In the genomic region with DNA sequence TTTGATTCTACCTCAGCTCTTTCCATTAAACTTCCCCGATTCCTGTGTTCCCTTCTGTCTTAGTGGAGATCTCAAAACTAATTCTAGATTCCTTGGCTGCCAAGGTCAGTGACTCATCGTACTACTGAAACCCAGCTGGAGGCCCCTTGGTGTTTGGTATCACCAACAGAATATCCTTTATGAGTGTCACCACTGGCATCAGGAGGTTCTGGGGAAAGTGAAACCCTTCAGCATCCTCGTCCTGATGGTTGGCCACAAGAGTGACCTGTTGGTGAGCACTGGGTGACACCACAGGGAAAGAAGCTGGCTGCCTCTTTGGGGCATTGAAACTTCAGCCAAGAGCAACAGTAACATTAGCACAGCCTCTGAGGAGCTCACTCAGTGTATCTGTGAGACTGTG, we compare ENCODE assay signal across 9 cellular contexts. TPM values are rescaled to one million over a fixed set of nuclear protein-coding genes. Genes with fewer than 3 reads are reported as not detected.
A peak's percentile ranks its signal among the peaks of the same experiment; 100 is the strongest.
DNase-seq lines count a peak whose midpoint lies in the region; ATAC-seq, FAIRE-seq and TF ChIP-seq lines count a peak whose summit lies in the region.
"Had no signal": no experiment of that assay in that cellular context is flagged by ENCODE, and none has a peak within 500 bp of the region (broad histone marks: within the 10 kb centered on the region; RNA-seq: fewer than 3 reads in every experiment).

No MANE protein-coding gene starts in this region.

- no peak for TF ChIP-seq CTCF in gastrocnemius medialis (IDR thresholded peaks at IDR 0.05 in 4 of 5, conservative IDR thresholded peaks at IDR 0.05 in 1 of 5)
- TF ChIP-seq CTCF in kidney (IDR thresholded peaks at IDR 0.05; ENCODE audit: borderline replicate concordance, extremely low read depth, insufficient read depth) = no peak

- FAIRE-seq in GM19239 (lab: Jason Lieb, UNC) (peak; percentile 81), kidney (lab: Jason Lieb, UNC) (no peak)

- H3K9me3 ChIP-seq in gastrocnemius medialis = no peaks in the 10 kb centered on the region
- no peaks in the 10 kb centered on the region for H3K9me3 ChIP-seq in kidney (ENCODE audit: control insufficient read depth in 1 of 2, low read length in 2 of 2)

- H3K27me3 ChIP-seq in gastrocnemius medialis = no peaks in the 10 kb centered on the region

- no peak for TF ChIP-seq POLR2A in gastrocnemius medialis (IDR thresholded peaks at IDR 0.05)

- H3K4me1 ChIP-seq in gastrocnemius medialis (no peaks in the 10 kb centered on the region), kidney (ENCODE audit: control insufficient read depth in 1 of 2, insufficient read depth in 1 of 2, low read depth in 1 of 2, low read length in 2 of 2) (no peaks in the 10 kb centered on the region)

- no peaks in the 10 kb centered on the region for H3K27me3 Mint-ChIP-seq in T-cell
- H3K27me3 Mint-ChIP-seq: activated CD4-positive, alpha-beta T cell treated with anti-CD3 and anti-CD28 coated beads, Interleukin-2, amount 10 ng/mL, durations not matched to agents 24 days and 14 days had no signal

- POLR2A ChIA-PET in T-cell (lab: Charles Lee) = no interaction called here

- ATAC-seq in gastrocnemius medialis = peak; percentile 39 to 87
- ATAC-seq in HG02571 (IDR thresholded peaks at IDR 0.05; ENCODE audit: unreplicated experiment) = no peak
- ATAC-seq in T-cell (replicated peaks in 1 of 4) = no peak

- CTCF ChIA-PET in T-cell (lab: Charles Lee) = no interaction called here

- H3K9me3 Mint-ChIP-seq in T-cell = no peaks in the 10 kb centered on the region
- H3K9me3 Mint-ChIP-seq: activated CD4-positive, alpha-beta T cell treated with anti-CD3 and anti-CD28 coated beads, Interleukin-2, amount 10 ng/mL, durations not matched to agents 24 days and 14 days had no signal

- intact Hi-C loops in gastrocnemius medialis (cut with DNase I; ENCODE audit: low total_unique reads) (loop anchor here (2.0 kb wide), 1 partner anchor 83 kb away; no protein-coding TSS in a partner anchor), kidney (cut with DNase I) (no loop called here)

- no peak overlapping the region for H3K9ac ChIP-seq in kidney (ENCODE audit: low read length in 2 of 2)

- no peak overlapping the region for H3K27ac Mint-ChIP-seq in T-cell
- H3K27ac Mint-ChIP-seq: activated CD4-positive, alpha-beta T cell treated with anti-CD3 and anti-CD28 coated beads, Interleukin-2, amount 10 ng/mL, durations not matched to agents 24 days and 14 days had no signal

- H3K4me3 Mint-ChIP-seq in T-cell = no peak overlapping the region
- H3K4me3 Mint-ChIP-seq: activated CD4-positive, alpha-beta T cell treated with anti-CD3 and anti-CD28 coated beads, Interleukin-2, amount 10 ng/mL, durations not matched to agents 24 days and 14 days had no signal

- no peaks in the 10 kb centered on the region for H3K4me1 Mint-ChIP-seq in T-cell

- H3K27ac ChIP-seq in gastrocnemius medialis (peak overlapping the region in 1 of 4 donors; percentile 26), kidney (ENCODE audit: low read depth in 2 of 2, low read length in 2 of 2) (no peak overlapping the region)

- in situ Hi-C loops in gastrocnemius medialis (cut with MboI; ENCODE audit: low sequenced_read_pairs in 4 of 4) = loop anchor here (5.0 to 25.0 kb wide), 3 partner anchors 84 to 89 kb away; a partner anchor contains a TSS

- H3K4me3 ChIP-seq in gastrocnemius medialis = no peak overlapping the region
- H3K4me3 ChIP-seq in kidney (ENCODE audit: low read length in 2 of 2) = no peak overlapping the region

- H3K36me3 Mint-ChIP-seq in T-cell = peaks cover 24% of the 10 kb centered on the region

- DNase-seq in GM19239 (ENCODE audit: insufficient read length, low spot score) = no peak
- peak; percentile 80 for DNase-seq in NCI-H226
- peak; percentile 94 for DNase-seq in dedifferentiated amniotic fluid mesenchymal stem cell (ENCODE audit: extremely low spot score)
- DNase-seq in gastrocnemius medialis = peak in 1 of 2 donors; percentile 26
- DNase-seq in kidney = no peak
- no peak for DNase-seq in T-cell
- DNase-seq: activated CD4-positive, alpha-beta T cell treated with anti-CD3 and anti-CD28 coated beads, Interleukin-2, amount 10 ng/mL, durations not matched to agents 24 days and 14 days; hypothalamus had no signal

- H3K36me3 ChIP-seq in gastrocnemius medialis = peaks cover 0 to 36% of the 10 kb centered on the region in 2 donors
- peaks cover under 1 to 18% of the 10 kb centered on the region in 2 donors for H3K36me3 ChIP-seq in kidney (ENCODE audit: control insufficient read depth in 1 of 2, insufficient read depth in 2 of 2, low read length in 2 of 2)

RNA-seq across cellular contexts. Expression of a gene that starts 9.6 kb away (rescaled TPM):
- total RNA-seq in gastrocnemius medialis = under 1 TPM in 2 of 4 donors, not detected in 2; 0.62 to 0.87 TPM
- 3.3 TPM for total RNA-seq in kidney
- polyA plus RNA-seq in kidney (ENCODE audit: insufficient read depth, low read depth, low replicate concordance) = 0.32 TPM
- total RNA-seq in T-cell = not detected
- total RNA-seq: activated CD4-positive, alpha-beta T cell treated with anti-CD3 and anti-CD28 coated beads, Interleukin-2, amount 10 ng/mL, durations not matched to agents 24 days and 14 days had no signal

RNA-seq across cellular contexts. Expression of a gene that starts 41.2 kb away (rescaled TPM):
- total RNA-seq in gastrocnemius medialis (10 to 100 TPM; 33.5 to 81.6 (median 65.0) TPM), kidney (15.0 TPM), T-cell (10 to 100 TPM; 17.3 to 22.7 (median 20.6) TPM)
- 22.8 TPM for polyA plus RNA-seq in kidney (ENCODE audit: insufficient read depth, low read depth, low replicate concordance)

RNA-seq across cellular contexts. Expression of a gene that starts 46.7 kb away (rescaled TPM):
- not detected for total RNA-seq in gastrocnemius medialis
- total RNA-seq in kidney = not detected
- polyA plus RNA-seq in kidney (ENCODE audit: insufficient read depth, low read depth, low replicate concordance) = not detected
- total RNA-seq in T-cell = not detected
- total RNA-seq: activated CD4-positive, alpha-beta T cell treated with anti-CD3 and anti-CD28 coated beads, Interleukin-2, amount 10 ng/mL, durations not matched to agents 24 days and 14 days had no signal

RNA-seq across cellular contexts. Expression of a gene that starts 48.8 kb away (rescaled TPM):
- total RNA-seq in gastrocnemius medialis (10 to 100 TPM in 3 of 4 donors, 1 to 10 TPM in 1; 5.3 to 19.7 (median 12.0) TPM), kidney (30.2 TPM), T-cell (10 to 100 TPM; 28.6 to 47.6 (median 41.3) TPM)
- polyA plus RNA-seq in kidney (ENCODE audit: insufficient read depth, low read depth, low replicate concordance) = 27.7 TPM

Comparison
In these comparisons a context has a peak if more than half of its experiments do, and no peak if none do; other contexts are left out.
1. DNase-seq: peak in NCI-H226 (single experiment) and dedifferentiated amniotic fluid mesenchymal stem cell (single experiment); none in GM19239 (single experiment), kidney (single experiment) and T-cell (0 of 34).
2. ATAC-seq: peak in gastrocnemius medialis (2 of 2); none in HG02571 (single experiment) and T-cell (0 of 4).